In the genomic region with DNA sequence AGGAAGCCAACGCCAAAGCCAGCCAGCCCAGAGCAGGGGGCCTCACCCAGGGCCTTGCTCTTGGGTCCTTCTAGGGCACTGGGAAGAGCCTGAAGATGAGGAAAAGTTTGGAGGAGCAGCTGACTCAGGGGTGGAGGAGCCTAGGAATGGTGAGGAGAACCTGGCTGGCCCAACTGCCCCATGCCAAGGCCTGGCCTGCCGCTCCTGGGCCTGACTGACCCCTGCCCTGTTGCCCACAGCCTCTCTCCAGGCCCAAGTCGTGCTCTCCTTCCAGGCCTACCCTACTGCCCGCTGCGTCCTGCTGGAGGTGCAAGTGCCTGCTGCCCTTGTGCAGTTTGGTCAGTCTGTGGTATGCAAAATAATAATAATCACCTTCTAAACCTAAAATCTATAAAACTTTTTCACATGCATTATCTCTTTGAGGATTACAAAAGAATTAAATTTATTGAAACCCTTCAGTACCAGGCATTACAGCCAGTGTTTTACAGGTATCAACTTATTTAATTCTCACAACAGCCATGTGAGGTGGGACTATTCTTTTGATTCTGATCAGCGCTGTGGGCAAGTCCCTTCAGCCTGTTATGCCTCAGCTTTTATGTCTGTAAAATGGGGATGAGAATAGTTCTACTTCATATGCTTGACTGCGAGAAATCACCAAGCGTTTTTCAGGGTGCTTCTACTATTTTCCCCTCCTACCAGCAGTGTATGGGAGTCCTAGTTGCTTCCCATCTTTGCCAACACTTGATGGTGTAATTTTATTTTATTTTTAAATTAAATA, we compare ENCODE assay signal across 20 cellular contexts. TPM values are rescaled to one million over a fixed set of nuclear protein-coding genes. Genes with fewer than 3 reads are reported as not detected.
A peak's percentile ranks its signal among the peaks of the same experiment; 100 is the strongest.
DNase-seq lines count a peak whose midpoint lies in the region; ATAC-seq and TF ChIP-seq lines count a peak whose summit lies in the region.
"Had no signal": no experiment of that assay in that cellular context is flagged by ENCODE, and none has a peak within 500 bp of the region (broad histone marks: within the 10 kb centered on the region; RNA-seq: fewer than 3 reads in every experiment).

No MANE protein-coding gene starts in this region.

- no peak for ATAC-seq in HG03520 (IDR thresholded peaks at IDR 0.05; ENCODE audit: unreplicated experiment)
- ATAC-seq: activated CD4-positive, alpha-beta T cell treated with anti-CD3 and anti-CD28 coated beads for 36 hours; naive thymus-derived CD8-positive, alpha-beta T cell had no signal

- peaks cover 22% of the 10 kb centered on the region for H3K4me1 Mint-ChIP-seq in HFFc6 (ENCODE audit: low read depth)
- peaks cover 37% of the 10 kb centered on the region for H3K4me1 Mint-ChIP-seq in dendritic cell treated with granulocyte-macrophage colony-stimulating factor and Interleukin-4, amounts not matched to agents 40 ng/mL and 50 ng/mL, for 4 days (ENCODE audit: low read depth)
- H3K4me1 Mint-ChIP-seq in activated T-helper 1 cell treated with anti-CD3 and anti-CD28 coated beads, Interleukin-12 subunit alpha, Interleukin-12 subunit beta, Interleukin-2, Interleukin-4 antibody, amounts not matched to agents 30 ng/mL and 10 ng/mL and 1 ng/mL, durations not matched to agents 14 hours and 24 hours and 36 hours (ENCODE audit: low read depth), result peaks cover 7% of the 10 kb centered on the region

- H3K9me3 Mint-ChIP-seq in HFFc6, result no peaks in the 10 kb centered on the region
- H3K9me3 Mint-ChIP-seq in dendritic cell treated with granulocyte-macrophage colony-stimulating factor and Interleukin-4, amounts not matched to agents 40 ng/mL and 50 ng/mL, for 4 days, result no peaks in the 10 kb centered on the region
- H3K9me3 Mint-ChIP-seq in activated T-helper 1 cell treated with anti-CD3 and anti-CD28 coated beads, Interleukin-12 subunit alpha, Interleukin-12 subunit beta, Interleukin-2, Interleukin-4 antibody, amounts not matched to agents 30 ng/mL and 10 ng/mL and 1 ng/mL, durations not matched to agents 14 hours and 24 hours and 36 hours, result no peaks in the 10 kb centered on the region
- H3K9me3 Mint-ChIP-seq: naive thymus-derived CD8-positive, alpha-beta T cell had no signal

- H3K27me3 ChIP-seq in muscle layer of colon (ENCODE audit: control insufficient read depth in 1 of 2, insufficient read depth in 2 of 2, low read length in 2 of 2) (no peaks in the 10 kb centered on the region), suprapubic skin (no peaks in the 10 kb centered on the region), uterus (no peaks in the 10 kb centered on the region)
- H3K27me3 ChIP-seq: thyroid gland had no signal

- peak overlapping the region; percentile 89 for H3K9ac ChIP-seq in muscle layer of colon (ENCODE audit: low read length)
- H3K9ac ChIP-seq: KMS-11 had no signal

- no peaks in the 10 kb centered on the region for H3K36me3 Mint-ChIP-seq in HFFc6 (ENCODE audit: low read depth)
- peaks cover 5% of the 10 kb centered on the region for H3K36me3 Mint-ChIP-seq in dendritic cell treated with granulocyte-macrophage colony-stimulating factor and Interleukin-4, amounts not matched to agents 40 ng/mL and 50 ng/mL, for 4 days (ENCODE audit: low read depth)
- H3K36me3 Mint-ChIP-seq in activated T-helper 1 cell treated with anti-CD3 and anti-CD28 coated beads, Interleukin-12 subunit alpha, Interleukin-12 subunit beta, Interleukin-2, Interleukin-4 antibody, amounts not matched to agents 30 ng/mL and 10 ng/mL and 1 ng/mL, durations not matched to agents 14 hours and 24 hours and 36 hours (ENCODE audit: low read depth), result no peaks in the 10 kb centered on the region
- H3K36me3 Mint-ChIP-seq: naive thymus-derived CD8-positive, alpha-beta T cell had no signal

- H3K4me1 ChIP-seq in muscle layer of colon (ENCODE audit: insufficient read depth, low read length) (peaks cover 31% of the 10 kb centered on the region), suprapubic skin (peaks cover 47% of the 10 kb centered on the region), uterus (peaks cover 4 to 14% of the 10 kb centered on the region in 2 donors)

- intact Hi-C loops in dendritic cell treated with granulocyte-macrophage colony-stimulating factor and Interleukin-4, amounts not matched to agents 40 ng/mL and 50 ng/mL, for 4 days (cut with micrococcal nuclease), result loop anchor here (5.0 to 10.0 kb wide), 2 partner anchors 71 to 214 kb away; a partner anchor contains a TSS
- intact Hi-C loops in uterus (cut with DNase I; ENCODE audit: low total_unique reads), result loop anchor here (10.0 kb wide), 1 partner anchor 54 kb away; no protein-coding TSS in a partner anchor
- intact Hi-C loops in activated T-helper 1 cell treated with anti-CD3 and anti-CD28 coated beads, Interleukin-12 subunit alpha, Interleukin-12 subunit beta, Interleukin-2, Interleukin-4 antibody, amounts not matched to agents 30 ng/mL and 10 ng/mL and 1 ng/mL, durations not matched to agents 14 hours and 24 hours and 36 hours (cut with micrococcal nuclease), result no loop called here

- H3K9me3 ChIP-seq in muscle layer of colon (ENCODE audit: low read length) (no peaks in the 10 kb centered on the region), suprapubic skin (no peaks in the 10 kb centered on the region), uterus (no peaks in the 10 kb centered on the region)
- H3K9me3 ChIP-seq: thyroid gland had no signal

- H3K4me3 Mint-ChIP-seq in HFFc6, result peak overlapping the region; percentile 88
- no peak overlapping the region for H3K4me3 Mint-ChIP-seq in dendritic cell treated with granulocyte-macrophage colony-stimulating factor and Interleukin-4, amounts not matched to agents 40 ng/mL and 50 ng/mL, for 4 days
- no peak overlapping the region for H3K4me3 Mint-ChIP-seq in activated T-helper 1 cell treated with anti-CD3 and anti-CD28 coated beads, Interleukin-12 subunit alpha, Interleukin-12 subunit beta, Interleukin-2, Interleukin-4 antibody, amounts not matched to agents 30 ng/mL and 10 ng/mL and 1 ng/mL, durations not matched to agents 14 hours and 24 hours and 36 hours
- H3K4me3 Mint-ChIP-seq: activated CD4-positive, alpha-beta T cell treated with anti-CD3 and anti-CD28 coated beads for 36 hours had no signal

- H3K27ac ChIP-seq in muscle layer of colon (ENCODE audit: low read depth, low read length) (peak overlapping the region; percentile 94), suprapubic skin (no peak overlapping the region), uterus (peak overlapping the region in 1 of 2 donors; percentile 93)
- H3K27ac ChIP-seq: KMS-11 had no signal

- TF ChIP-seq CTCF in HFFc6 (IDR thresholded peaks at IDR 0.05), result no peak
- TF ChIP-seq CTCF in suprapubic skin (IDR thresholded peaks at IDR 0.05), result no peak
- TF ChIP-seq CTCF in uterus (IDR thresholded peaks at IDR 0.05), result no peak

- H3K36me3 ChIP-seq in muscle layer of colon (ENCODE audit: insufficient read depth, low read length) (peaks cover 2% of the 10 kb centered on the region), suprapubic skin (no peaks in the 10 kb centered on the region), uterus (no peaks in the 10 kb centered on the region)
- H3K36me3 ChIP-seq: thyroid gland had no signal

- no peak for TF ChIP-seq EP300 in suprapubic skin (IDR thresholded peaks at IDR 0.05)

- no peaks in the 10 kb centered on the region; the same call in 1 of the 2 replicates for H3K27me3 Mint-ChIP-seq in HFFc6 (ENCODE audit: insufficient read depth)
- no peaks in the 10 kb centered on the region for H3K27me3 Mint-ChIP-seq in dendritic cell treated with granulocyte-macrophage colony-stimulating factor and Interleukin-4, amounts not matched to agents 40 ng/mL and 50 ng/mL, for 4 days
- H3K27me3 Mint-ChIP-seq in activated T-helper 1 cell treated with anti-CD3 and anti-CD28 coated beads, Interleukin-12 subunit alpha, Interleukin-12 subunit beta, Interleukin-2, Interleukin-4 antibody, amounts not matched to agents 30 ng/mL and 10 ng/mL and 1 ng/mL, durations not matched to agents 14 hours and 24 hours and 36 hours (ENCODE audit: insufficient read depth), result peaks cover 10% of the 10 kb centered on the region

- 0 out of 2 replicates have a peak overlapping the region, but pooled peaks have one; percentile 93 for H3K27ac Mint-ChIP-seq in HFFc6
- peak overlapping the region; percentile 89 for H3K27ac Mint-ChIP-seq in dendritic cell treated with granulocyte-macrophage colony-stimulating factor and Interleukin-4, amounts not matched to agents 40 ng/mL and 50 ng/mL, for 4 days
- H3K27ac Mint-ChIP-seq in activated T-helper 1 cell treated with anti-CD3 and anti-CD28 coated beads, Interleukin-12 subunit alpha, Interleukin-12 subunit beta, Interleukin-2, Interleukin-4 antibody, amounts not matched to agents 30 ng/mL and 10 ng/mL and 1 ng/mL, durations not matched to agents 14 hours and 24 hours and 36 hours, result no peak overlapping the region
- H3K27ac Mint-ChIP-seq: activated CD4-positive, alpha-beta T cell treated with anti-CD3 and anti-CD28 coated beads for 36 hours; naive thymus-derived CD8-positive, alpha-beta T cell had no signal

- WGBS in suprapubic skin, result 92% methylated on average over 7 of the region's 8 CpGs

- DNase-seq in HFFc6 (no peak), suprapubic skin (ENCODE audit: low spot score in 2 of 2) (no peak), uterus (no peak), NCI-H748 (lab: John Stamatoyannopoulos, UW; ENCODE audit: unreplicated experiment) (no peak)
- DNase-seq in activated T-helper 1 cell treated with anti-CD3 and anti-CD28 coated beads, Interleukin-12 subunit alpha, Interleukin-12 subunit beta, Interleukin-2, Interleukin-4 antibody, amounts not matched to agents 30 ng/mL and 10 ng/mL and 1 ng/mL, durations not matched to agents 14 hours and 24 hours and 36 hours (ENCODE audit: low spot score), result no peak
- DNase-seq: activated CD4-positive, alpha-beta T cell treated with anti-CD3 and anti-CD28 coated beads for 36 hours; activated naive CD4-positive, alpha-beta T cell; anterior cingulate cortex; effector memory CD4-positive, alpha-beta T cell; naive thymus-derived CD8-positive, alpha-beta T cell; NCI-H1048; NCI-H1930; NCI-H446 treated with DMSO at 0.1 percent for 48 hours; RPMI8226; SW 1271 had no signal

- H3K4me3 ChIP-seq in muscle layer of colon (ENCODE audit: low read depth in 1 of 2, low read length in 2 of 2) (peak overlapping the region in 1 of 2 donors; percentile 92), suprapubic skin (peak overlapping the region; percentile 62), uterus (no peak overlapping the region)

- no peak for TF ChIP-seq POLR2A in suprapubic skin (IDR thresholded peaks at IDR 0.05)
- TF ChIP-seq POLR2A in uterus (IDR thresholded peaks at IDR 0.05), result no peak

RNA-seq across cellular contexts. Expression of a gene that starts 1.6 kb away (rescaled TPM):
- total RNA-seq in HFFc6 (2021; fragmentation: NEBNext Ultra II Directional; extraction: Animal tissue kit (Norgen Biotek cat#: 25700)), result 10 to 100 TPM; 26.3 to 33.6 (median 29.6) TPM
- 100 to 1,000 TPM in 3 of 4 donors, 10 to 100 TPM in 1; 92.5 to 185 (median 137) TPM for total RNA-seq in suprapubic skin
- total RNA-seq in uterus, result 10 to 100 TPM in 3 of 4 donors, 1 to 10 TPM in 1; 9.7 to 63.7 (median 33.9) TPM
- 0.64 and 0.83 TPM in 2 replicates for total RNA-seq in activated T-helper 1 cell treated with anti-CD3 and anti-CD28 coated beads, Interleukin-12 subunit alpha, Interleukin-12 subunit beta, Interleukin-2, Interleukin-4 antibody, amounts not matched to agents 30 ng/mL and 10 ng/mL and 1 ng/mL, durations not matched to agents 14 hours and 24 hours and 36 hours

RNA-seq across cellular contexts. Expression of a gene that starts 15.2 kb away (rescaled TPM):
- 10 to 100 TPM; 11.3 to 22.6 (median 12.4) TPM for total RNA-seq in HFFc6 (2021; fragmentation: NEBNext Ultra II Directional; extraction: Animal tissue kit (Norgen Biotek cat#: 25700))
- total RNA-seq in suprapubic skin (10 to 100 TPM; 18.9 to 46.7 (median 26.0) TPM), uterus (10 to 100 TPM; 20.4 to 38.8 (median 29.1) TPM)
- total RNA-seq in activated T-helper 1 cell treated with anti-CD3 and anti-CD28 coated beads, Interleukin-12 subunit alpha, Interleukin-12 subunit beta, Interleukin-2, Interleukin-4 antibody, amounts not matched to agents 30 ng/mL and 10 ng/mL and 1 ng/mL, durations not matched to agents 14 hours and 24 hours and 36 hours, result 18.7 and 20.6 TPM in 2 replicates

RNA-seq across cellular contexts. Expression of a gene that starts 15.8 kb away (rescaled TPM):
- under 1 TPM; 0.51 to 0.80 (median 0.65) TPM for total RNA-seq in HFFc6 (2021; fragmentation: NEBNext Ultra II Directional; extraction: Animal tissue kit (Norgen Biotek cat#: 25700))
- total RNA-seq in suprapubic skin, result 100 to 1,000 TPM in 1 of 4 donors, 10 to 100 TPM in 3; 49.2 to 116 (median 77.8) TPM
- total RNA-seq in uterus, result 10 to 100 TPM in 1 of 4 donors, 1 to 10 TPM in 2, under 1 TPM in 1; 0.26 to 10.7 (median 5.0) TPM
- 3.2 and 3.5 TPM in 2 replicates for total RNA-seq in activated T-helper 1 cell treated with anti-CD3 and anti-CD28 coated beads, Interleukin-12 subunit alpha, Interleukin-12 subunit beta, Interleukin-2, Interleukin-4 antibody, amounts not matched to agents 30 ng/mL and 10 ng/mL and 1 ng/mL, durations not matched to agents 14 hours and 24 hours and 36 hours

RNA-seq across cellular contexts. Expression of a gene that starts 28.0 kb away (rescaled TPM):
- 10 to 100 TPM; 23.9 to 28.7 (median 26.5) TPM for total RNA-seq in HFFc6 (2021; fragmentation: NEBNext Ultra II Directional; extraction: Animal tissue kit (Norgen Biotek cat#: 25700))
- total RNA-seq in suprapubic skin (10 to 100 TPM; 29.5 to 71.3 (median 49.8) TPM), uterus (10 to 100 TPM; 22.0 to 80.6 (median 35.8) TPM)
- 42.4 and 46.3 TPM in 2 replicates for total RNA-seq in activated T-helper 1 cell treated with anti-CD3 and anti-CD28 coated beads, Interleukin-12 subunit alpha, Interleukin-12 subunit beta, Interleukin-2, Interleukin-4 antibody, amounts not matched to agents 30 ng/mL and 10 ng/mL and 1 ng/mL, durations not matched to agents 14 hours and 24 hours and 36 hours

RNA-seq across cellular contexts. Expression of a gene that starts 33.8 kb away (rescaled TPM):
- 1 to 10 TPM; 4.3 to 9.2 (median 7.7) TPM for total RNA-seq in HFFc6 (2021; fragmentation: NEBNext Ultra II Directional; extraction: Animal tissue kit (Norgen Biotek cat#: 25700))
- total RNA-seq in suprapubic skin (1 to 10 TPM; 2.5 to 6.1 (median 3.0) TPM), uterus (1 to 10 TPM in 3 of 4 donors, under 1 TPM in 1; 0.51 to 8.2 (median 2.2) TPM)
- total RNA-seq in activated T-helper 1 cell treated with anti-CD3 and anti-CD28 coated beads, Interleukin-12 subunit alpha, Interleukin-12 subunit beta, Interleukin-2, Interleukin-4 antibody, amounts not matched to agents 30 ng/mL and 10 ng/mL and 1 ng/mL, durations not matched to agents 14 hours and 24 hours and 36 hours, result 16.4 and 16.8 TPM in 2 replicates

Comparison
In these comparisons a context has a peak if more than half of its experiments do, and no peak if none do; other contexts are left out.
1. RNA of a gene that starts 15.8 kb away (total RNA-seq): 49.2 to 116 TPM in suprapubic skin; 0.26 to 10.7 TPM in uterus, 3.2 to 3.5 TPM in activated T-helper 1 cell treated with anti-CD3 and anti-CD28 coated beads, Interleukin-12 subunit alpha, Interleukin-12 subunit beta, Interleukin-2, Interleukin-4 antibody, amounts not matched to agents 30 ng/mL and 10 ng/mL and 1 ng/mL, durations not matched to agents 14 hours and 24 hours and 36 hours and 0.51 to 0.80 TPM in HFFc6; every median in the first group is over 4 times any median in the second.